8 cellular contexts compared by ENCODE assay signal in the genomic region with DNA sequence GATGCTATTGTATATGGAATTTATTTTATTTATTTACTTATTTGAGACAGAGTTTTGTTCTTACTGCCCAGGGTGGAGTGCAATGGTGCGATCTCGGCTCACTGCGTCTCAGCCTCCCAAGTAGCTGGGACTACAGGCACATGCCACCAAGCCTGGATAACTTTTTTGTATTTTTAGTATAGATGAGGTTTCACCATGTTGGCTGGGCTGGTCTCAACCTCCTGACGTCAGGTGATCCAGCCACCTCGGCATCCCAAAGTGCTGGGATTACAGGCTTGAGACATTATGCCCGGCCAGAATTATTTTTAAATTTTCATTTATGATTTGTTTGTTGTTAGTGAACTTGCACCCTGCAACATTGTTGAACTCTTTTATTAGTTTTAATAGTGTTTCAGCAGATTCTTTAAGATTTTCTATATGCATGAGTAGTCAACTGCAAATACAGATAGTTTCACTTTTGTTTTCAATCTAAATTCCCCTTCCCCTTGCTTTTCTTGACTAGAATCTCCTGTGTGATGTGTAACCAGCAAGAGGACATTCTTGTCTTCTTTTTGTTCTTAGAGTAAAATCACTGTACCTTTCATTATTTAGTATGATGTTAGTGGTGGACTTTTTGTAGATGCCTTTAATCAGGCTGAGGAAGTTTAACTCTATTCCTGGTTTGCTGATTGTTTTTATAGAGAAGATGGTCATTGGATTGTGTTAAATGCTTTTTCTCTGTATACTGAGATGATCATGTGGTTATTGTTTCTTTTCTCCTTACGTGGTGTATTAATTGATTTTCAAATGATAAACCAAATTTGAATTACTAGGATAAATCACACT. TPM values are rescaled to one million over a fixed set of nuclear protein-coding genes. Genes with fewer than 3 reads are reported as not detected.
DNase-seq lines count a peak whose midpoint lies in the region; ATAC-seq and TF ChIP-seq lines count a peak whose summit lies in the region.

No MANE protein-coding gene starts in this region.

- peaks cover 53% of the 10 kb centered on the region for H3K36me3 Mint-ChIP-seq in activated naive CD4-positive, alpha-beta T cell treated with anti-CD3 and anti-CD28 coated beads, Interleukin-2, amount 50 U/mL, for 24 hours
- H3K36me3 Mint-ChIP-seq in T-helper 17 cell (ENCODE audit: low read depth): peaks cover 15% of the 10 kb centered on the region
- H3K36me3 Mint-ChIP-seq in stimulated activated naive B cell treated with anti-CD40 and anti-IgM and Interleukin-4, amounts not matched to agents 10 μg/mL and 1 μg/mL and 100 μg/mL, for 72 hours: peaks cover 49 to 63% of the 10 kb centered on the region in 2 donors

- no peak overlapping the region for H3K4me3 ChIP-seq in colonic mucosa

- DNase-seq in activated naive CD4-positive, alpha-beta T cell treated with Interleukin-2 at 50 U/mL for 16 hours: no peak
- DNase-seq in T-helper 17 cell (no peak), colonic mucosa (no peak), NCI-H345 treated with DMSO at 0.1 percent for 48 hours (lab: John Stamatoyannopoulos, UW; ENCODE audit: unreplicated experiment) (no peak), NCI-H345 (lab: John Stamatoyannopoulos, UW) (no peak)
- no peak for DNase-seq in stimulated activated naive B cell treated with anti-CD40 and anti-IgM and Interleukin-4, amounts not matched to agents 10 μg/mL and 1 μg/mL and 100 μg/mL, for 72 hours

- H3K27me3 ChIP-seq in colonic mucosa: no peaks in the 10 kb centered on the region

- no peak for TF ChIP-seq CTCF in colonic mucosa (IDR thresholded peaks at IDR 0.05)

- H3K9ac ChIP-seq in colonic mucosa (ENCODE audit: low read depth in 2 of 2, low read length in 2 of 2): no peak overlapping the region

- no peaks in the 10 kb centered on the region for H3K9me3 Mint-ChIP-seq in activated naive CD4-positive, alpha-beta T cell treated with anti-CD3 and anti-CD28 coated beads, Interleukin-2, amount 50 U/mL, for 24 hours
- H3K9me3 Mint-ChIP-seq in stimulated activated naive B cell treated with anti-CD40 and anti-IgM and Interleukin-4, amounts not matched to agents 10 μg/mL and 1 μg/mL and 100 μg/mL, for 72 hours: peaks cover 0 to 2% of the 10 kb centered on the region in 2 donors

- H3K4me1 ChIP-seq in colonic mucosa: no peaks in the 10 kb centered on the region

- peak overlapping the region; percentile 74 for H3K4me3 Mint-ChIP-seq in activated naive CD4-positive, alpha-beta T cell treated with anti-CD3 and anti-CD28 coated beads, Interleukin-2, amount 50 U/mL, for 24 hours
- H3K4me3 Mint-ChIP-seq in T-helper 17 cell: peak overlapping the region; percentile 79
- H3K4me3 Mint-ChIP-seq in stimulated activated naive B cell treated with anti-CD40 and anti-IgM and Interleukin-4, amounts not matched to agents 10 μg/mL and 1 μg/mL and 100 μg/mL, for 72 hours: peak overlapping the region; percentile 67 to 70

- H3K9me3 ChIP-seq in T-helper 17 cell (ENCODE audit: control insufficient read depth, low read length, poor library complexity, severe bottlenecking) (no peaks in the 10 kb centered on the region), colonic mucosa (no peaks in the 10 kb centered on the region)

- H3K27ac ChIP-seq in colonic mucosa: no peak overlapping the region

- ATAC-seq in HG02938 (IDR thresholded peaks at IDR 0.05; ENCODE audit: unreplicated experiment) (peak; percentile 93), T-helper 17 cell (peak; percentile 82)
- peak; percentile 78 to 82 for ATAC-seq in stimulated activated naive B cell treated with anti-CD40 and anti-IgM and Interleukin-4, amounts not matched to agents 10 μg/mL and 1 μg/mL and 100 μg/mL, for 72 hours (replicated peaks)

- intact Hi-C loops in colonic mucosa (cut with DNase I): no loop called here

- H3K4me1 Mint-ChIP-seq in activated naive CD4-positive, alpha-beta T cell treated with anti-CD3 and anti-CD28 coated beads, Interleukin-2, amount 50 U/mL, for 24 hours: peaks cover 45% of the 10 kb centered on the region
- peaks cover 17% of the 10 kb centered on the region for H3K4me1 Mint-ChIP-seq in T-helper 17 cell
- peaks cover 14 to 37% of the 10 kb centered on the region in 2 donors for H3K4me1 Mint-ChIP-seq in stimulated activated naive B cell treated with anti-CD40 and anti-IgM and Interleukin-4, amounts not matched to agents 10 μg/mL and 1 μg/mL and 100 μg/mL, for 72 hours

- H3K36me3 ChIP-seq in colonic mucosa: no peaks in the 10 kb centered on the region

- peak overlapping the region; percentile 77 for H3K27ac Mint-ChIP-seq in activated naive CD4-positive, alpha-beta T cell treated with anti-CD3 and anti-CD28 coated beads, Interleukin-2, amount 50 U/mL, for 24 hours
- peak overlapping the region; percentile 95 for H3K27ac Mint-ChIP-seq in T-helper 17 cell
- H3K27ac Mint-ChIP-seq in stimulated activated naive B cell treated with anti-CD40 and anti-IgM and Interleukin-4, amounts not matched to agents 10 μg/mL and 1 μg/mL and 100 μg/mL, for 72 hours: peak overlapping the region; percentile 86

- H3K27me3 Mint-ChIP-seq in activated naive CD4-positive, alpha-beta T cell treated with anti-CD3 and anti-CD28 coated beads, Interleukin-2, amount 50 U/mL, for 24 hours: no peaks in the 10 kb centered on the region
- H3K27me3 Mint-ChIP-seq in T-helper 17 cell: no peaks in the 10 kb centered on the region
- no peaks in the 10 kb centered on the region for H3K27me3 Mint-ChIP-seq in stimulated activated naive B cell treated with anti-CD40 and anti-IgM and Interleukin-4, amounts not matched to agents 10 μg/mL and 1 μg/mL and 100 μg/mL, for 72 hours

RNA-seq across cellular contexts. Expression of a gene that starts 27.8 kb away (rescaled TPM):
- 10 to 100 TPM; 37.3 to 41.9 TPM for total RNA-seq in T-helper 17 cell
- 10 to 100 TPM; 30.4 to 32.8 TPM for total RNA-seq in colonic mucosa

RNA-seq across cellular contexts. Expression of a gene that starts 55.8 kb away (rescaled TPM):
- total RNA-seq in T-helper 17 cell (10 to 100 TPM; 18.7 to 21.5 TPM), colonic mucosa (1 to 10 TPM; 8.3 to 9.1 TPM)
